In genomic region chr6:24708612-24709011, GRCh38 we compare ENCODE assay signal across 19 cellular contexts.
"Had no signal": no experiment of that assay in that cellular context is flagged by ENCODE, and none has a peak within 500 bp of the region (broad histone marks: within the 10 kb centered on the region; RNA-seq: fewer than 3 reads in every experiment).

No MANE protein-coding gene starts in this region.

- H3K9me3 ChIP-seq: transverse colon, uterus had no signal

- H3K27me3 Mint-ChIP-seq: activated CD4-positive, alpha-beta T cell treated with anti-CD3 and anti-CD28 coated beads, Interleukin-2, amount 10 ng/mL, durations not matched to agents 7 days and 5 days; activated naive CD4-positive, alpha-beta T cell treated with anti-CD3 and anti-CD28 coated beads, Interleukin-2, amount 10 ng/mL, durations not matched to agents 7 days and 5 days had no signal

- H2AFZ ChIP-seq: hepatocyte had no signal

- H3K4me2 ChIP-seq: hepatocyte had no signal

- H3K9me3 Mint-ChIP-seq: activated CD4-positive, alpha-beta T cell treated with anti-CD3 and anti-CD28 coated beads, Interleukin-2, amount 10 ng/mL, durations not matched to agents 7 days and 5 days; activated naive CD4-positive, alpha-beta T cell treated with anti-CD3 and anti-CD28 coated beads, Interleukin-2, amount 10 ng/mL, durations not matched to agents 7 days and 5 days; activated T-helper 2 cell treated with anti-CD3 and anti-CD28 coated beads, Interferon-gamma antibody, Interleukin-2, Interleukin-4, amounts not matched to agents 10 μg/mL and 5 μg/mL and 100 μg/mL, durations not matched to agents 14 hours and 24 hours and 36 hours; endodermal cell; nephron had no signal

- H3K4me3 ChIP-seq: dorsolateral prefrontal cortex, hepatocyte, transverse colon, uterus had no signal

- H3K27ac Mint-ChIP-seq: activated CD4-positive, alpha-beta T cell treated with anti-CD3 and anti-CD28 coated beads, Interleukin-2, amount 10 ng/mL, durations not matched to agents 7 days and 5 days; activated naive CD4-positive, alpha-beta T cell treated with anti-CD3 and anti-CD28 coated beads, Interleukin-2, amount 10 ng/mL, durations not matched to agents 7 days and 5 days; activated T-helper 2 cell treated with anti-CD3 and anti-CD28 coated beads, Interferon-gamma antibody, Interleukin-2, Interleukin-4, amounts not matched to agents 10 μg/mL and 5 μg/mL and 100 μg/mL, durations not matched to agents 14 hours and 24 hours and 36 hours; endodermal cell; nephron had no signal

- H3K27ac ChIP-seq: dorsolateral prefrontal cortex, epithelial cell of prostate, hepatocyte, transverse colon, uterus had no signal

- H3K27me3 ChIP-seq: dorsolateral prefrontal cortex, hepatocyte, transverse colon, uterus had no signal

- ATAC-seq: left cardiac atrium, SK-N-SH treated with all-trans-retinoic acid at 6 μM for 48 hours had no signal

- H3K36me3 ChIP-seq: uterus had no signal

- DNase-seq: activated CD4-positive, alpha-beta T cell treated with anti-CD3 and anti-CD28 coated beads, Interleukin-2, amount 10 ng/mL, durations not matched to agents 7 days and 5 days; activated CD4-positive, CD25-positive, alpha-beta regulatory T cell; activated naive CD4-positive, alpha-beta T cell treated with anti-CD3 and anti-CD28 coated beads, Interleukin-2, amount 10 ng/mL, durations not matched to agents 7 days and 5 days; amniotic stem cell; dorsolateral prefrontal cortex; endodermal cell; foreskin fibroblast; left cardiac atrium; mesenchymal stem cell; stimulated activated naive CD4-positive, alpha-beta T cell treated with Interleukin-2 at 50 U/mL for 16 hours; T-helper 1 cell; T-helper 9 cell; transverse colon; uterus had no signal

- H3K4me3 Mint-ChIP-seq: activated CD4-positive, alpha-beta T cell treated with anti-CD3 and anti-CD28 coated beads, Interleukin-2, amount 10 ng/mL, durations not matched to agents 7 days and 5 days; activated naive CD4-positive, alpha-beta T cell treated with anti-CD3 and anti-CD28 coated beads, Interleukin-2, amount 10 ng/mL, durations not matched to agents 7 days and 5 days; endodermal cell; nephron had no signal
